In genomic region chr14:24052656-24053547, GRCh38 we compare ENCODE assay signal across 1 cellular context.
A peak's percentile ranks its signal among the peaks of the same experiment; 100 is the strongest.
TF ChIP-seq lines count a peak whose summit lies in the region.

No MANE protein-coding gene starts in this region.

TF ChIP-seq in HepG2, 621 proteins besides CTCF, POLR2A, EP300 and RAD21 (continued from another document and continues in another):
- TF ChIP-seq ZNF275 (CRISPR knock-in tag; IDR thresholded peaks at IDR 0.05; ENCODE audit: borderline replicate concordance) (0 out of 2 replicates have a peak, but pooled peaks have one; percentile 23), GMEB1 (CRISPR knock-in tag; IDR thresholded peaks at IDR 0.05; ENCODE audit: borderline replicate concordance) (0 out of 2 replicates have a peak, but pooled peaks have one; percentile 0), ZNF513 (CRISPR knock-in tag; conservative IDR thresholded peaks at IDR 0.05) (no peak), ZMYM2 (CRISPR knock-in tag; IDR thresholded peaks at IDR 0.05) (0 out of 2 replicates have a peak, but pooled peaks have one; percentile 28), HOMEZ (CRISPR knock-in tag; IDR thresholded peaks at IDR 0.05; ENCODE audit: low read depth) (no peak), MTERF4 (CRISPR knock-in tag; IDR thresholded peaks at IDR 0.05) (no peak), RFXANK (CRISPR knock-in tag; IDR thresholded peaks at IDR 0.05) (no peak), E2F2 (CRISPR knock-in tag; IDR thresholded peaks at IDR 0.05; ENCODE audit: borderline replicate concordance) (0 out of 2 replicates have a peak, but pooled peaks have one; percentile 12), MTF2 (CRISPR knock-in tag; IDR thresholded peaks at IDR 0.05; ENCODE audit: borderline replicate concordance) (no peak; the same call in 1 of the 2 replicates), CENPT (CRISPR knock-in tag; IDR thresholded peaks at IDR 0.05; ENCODE audit: low read depth) (peak; percentile 64; the same call in 1 of the 2 replicates), GZF1 (CRISPR knock-in tag; IDR thresholded peaks at IDR 0.05) (peak; percentile 84; the same call in 1 of the 2 replicates), SSRP1 (CRISPR knock-in tag; IDR thresholded peaks at IDR 0.05) (no peak), ZNF703 (CRISPR knock-in tag; IDR thresholded peaks at IDR 0.05; ENCODE audit: borderline replicate concordance) (no peak), ZNF75D (CRISPR knock-in tag; IDR thresholded peaks at IDR 0.05; ENCODE audit: borderline replicate concordance) (no peak; the same call in 1 of the 2 replicates), ATAD3A (CRISPR knock-in tag; IDR thresholded peaks at IDR 0.05) (peak; percentile 2; the same call in 1 of the 2 replicates), PAF1 (CRISPR knock-in tag; IDR thresholded peaks at IDR 0.05) (no peak), ZNF644 (CRISPR knock-in tag; IDR thresholded peaks at IDR 0.05; ENCODE audit: low read depth) (no peak), ZNF639 (CRISPR knock-in tag; conservative IDR thresholded peaks at IDR 0.05) (no peak), MIER3 (CRISPR knock-in tag; IDR thresholded peaks at IDR 0.05; ENCODE audit: borderline replicate concordance) (no peak; the same call in 1 of the 2 replicates), ZNF589 (CRISPR knock-in tag; conservative IDR thresholded peaks at IDR 0.05) (no peak; the same call in 1 of the 2 replicates), KIAA2018 (CRISPR knock-in tag; IDR thresholded peaks at IDR 0.05; ENCODE audit: borderline replicate concordance) (no peak), ZNF562 (CRISPR knock-in tag; IDR thresholded peaks at IDR 0.05; ENCODE audit: borderline replicate concordance) (no peak), ZNF280B (CRISPR knock-in tag; IDR thresholded peaks at IDR 0.05; ENCODE audit: borderline replicate concordance) (no peak), TGIF2 (CRISPR knock-in tag; IDR thresholded peaks at IDR 0.05) (no peak), NFIC (IDR thresholded peaks at IDR 0.05; ENCODE audit: low read length) (no peak), SALL2 (CRISPR knock-in tag; IDR thresholded peaks at IDR 0.05) (peak; percentile 28; the same call in 1 of the 2 replicates), DMTF1 (CRISPR knock-in tag; IDR thresholded peaks at IDR 0.05) (no peak), ZNF782 (CRISPR knock-in tag; IDR thresholded peaks at IDR 0.05; ENCODE audit: borderline replicate concordance) (no peak), HDAC1 (CRISPR knock-in tag; IDR thresholded peaks at IDR 0.05) (no peak), RORA (CRISPR knock-in tag; IDR thresholded peaks at IDR 0.05) (no peak), ZNF740 (CRISPR knock-in tag; IDR thresholded peaks at IDR 0.05) (no peak), YEATS4 (CRISPR knock-in tag; IDR thresholded peaks at IDR 0.05; ENCODE audit: borderline replicate concordance) (no peak), ZNF256 (CRISPR knock-in tag; conservative IDR thresholded peaks at IDR 0.05) (no peak), ZNF672 (CRISPR knock-in tag; IDR thresholded peaks at IDR 0.05) (no peak), ZZZ3 (CRISPR knock-in tag; IDR thresholded peaks at IDR 0.05; ENCODE audit: borderline replicate concordance) (no peak)
